ENCODE assay signal across 34 cellular contexts in genomic region chrX:150454083-150454482, GRCh38.
"Had no signal": no experiment of that assay in that cellular context is flagged by ENCODE, and none has a peak within 500 bp of the region (broad histone marks: within the 10 kb centered on the region; RNA-seq: fewer than 3 reads in every experiment).

No MANE protein-coding gene starts in this region.

- H3K27ac Mint-ChIP-seq: activated CD4-positive, alpha-beta T cell treated with anti-CD3 and anti-CD28 coated beads for 36 hours; activated CD8-positive, alpha-beta T cell treated with anti-CD3 and anti-CD28 coated beads, Interleukin-2, amount 10 ng/mL, durations not matched to agents 7 days and 5 days; activated naive CD8-positive, alpha-beta T cell treated with anti-CD3 and anti-CD28 coated beads for 36 hours; T-cell; WTC11 had no signal

- H3K4me1 ChIP-seq: ascending aorta, body of pancreas, breast epithelium, Peyer's patch had no signal

- H3K27me3 Mint-ChIP-seq: activated CD4-positive, alpha-beta T cell treated with anti-CD3 and anti-CD28 coated beads for 36 hours; activated CD4-positive, alpha-beta T cell treated with anti-CD3 and anti-CD28 coated beads, Interleukin-2, amount 10 ng/mL, durations not matched to agents 7 days and 5 days; activated naive CD8-positive, alpha-beta T cell treated with anti-CD3 and anti-CD28 coated beads for 36 hours had no signal

- H3K36me3 Mint-ChIP-seq: T-cell, WTC11 had no signal

- H3K9me3 Mint-ChIP-seq: activated CD4-positive, alpha-beta T cell treated with anti-CD3 and anti-CD28 coated beads, Interleukin-2, amount 10 ng/mL, durations not matched to agents 7 days and 5 days; activated naive CD8-positive, alpha-beta T cell treated with anti-CD3 and anti-CD28 coated beads for 36 hours; activated T-cell treated with anti-CD3 and anti-CD28 coated beads, Interleukin-2, amount 50 U/mL, for 4 hours; T-cell; WTC11 had no signal

- H3K9me3 ChIP-seq: ascending aorta, body of pancreas, breast epithelium, Peyer's patch had no signal

- H3K4me3 ChIP-seq: ascending aorta, body of pancreas, breast epithelium, Peyer's patch had no signal

- H3K4me3 Mint-ChIP-seq: activated CD4-positive, alpha-beta T cell treated with anti-CD3 and anti-CD28 coated beads for 36 hours; activated CD4-positive, alpha-beta T cell treated with anti-CD3 and anti-CD28 coated beads, Interleukin-2, amount 10 ng/mL, durations not matched to agents 7 days and 5 days; activated CD8-positive, alpha-beta T cell treated with anti-CD3 and anti-CD28 coated beads, Interleukin-2, amount 10 ng/mL, durations not matched to agents 7 days and 5 days; activated naive CD8-positive, alpha-beta T cell treated with anti-CD3 and anti-CD28 coated beads for 36 hours; activated T-cell treated with anti-CD3 and anti-CD28 coated beads, Interleukin-2, amount 50 U/mL, for 4 hours; T-cell; WTC11 had no signal

- DNase-seq: activated CD4-positive, alpha-beta T cell treated with anti-CD3 and anti-CD28 coated beads for 36 hours; activated CD4-positive, alpha-beta T cell treated with anti-CD3 and anti-CD28 coated beads, Interleukin-2, amount 10 ng/mL, durations not matched to agents 7 days and 5 days; activated CD4-positive, alpha-beta T cell treated with anti-CD3 and anti-CD28 coated beads, Interleukin-2, amount 50 U/mL, for 48 hours; activated CD8-positive, alpha-beta T cell treated with anti-CD3 and anti-CD28 coated beads, Interleukin-2, amount 10 ng/mL, durations not matched to agents 7 days and 5 days; activated effector memory CD4-positive, alpha-beta T cell treated with anti-CD3 and anti-CD28 coated beads, Interleukin-2, amount 50 U/mL, for 16 hours; activated naive CD4-positive, alpha-beta T cell; activated naive CD4-positive, alpha-beta T cell treated with anti-CD3 and anti-CD28 coated beads, Interleukin-2, amount 50 U/mL, for 16 hours; activated naive CD8-positive, alpha-beta T cell treated with anti-CD3 and anti-CD28 coated beads for 36 hours; activated T-cell treated with anti-CD3 and anti-CD28 coated beads, Interleukin-2, amount 50 U/mL, for 4 hours; amygdala; body of pancreas; caudate nucleus; KG1; MM.1S; MV-4-11; NCI-H1092; NCI-H1436 treated with DMSO at 0.1 percent for 48 hours; NCI-H1694 treated with DMSO at 0.1 percent for 48 hours; NCI-H2029; NCI-H345; NCI-H510A; NCI-H526; NCI-H748 treated with DMSO at 0.1 percent for 48 hours; NK-92 treated with Interleukin-12 subunit alpha and Interleukin-12 subunit beta, amount 100 ng/mL, for 24 hours; PC-3; Peyer's patch; RPMI8226; SIG-M5; T-cell had no signal

- H3K27ac ChIP-seq: ascending aorta, body of pancreas, breast epithelium, Peyer's patch had no signal

- H3K36me3 ChIP-seq: ascending aorta, breast epithelium, Peyer's patch had no signal

- H3K27me3 ChIP-seq: ascending aorta, body of pancreas, Peyer's patch had no signal

- ATAC-seq: activated CD4-positive, alpha-beta T cell treated with anti-CD3 and anti-CD28 coated beads for 36 hours; activated CD4-positive, CD25-positive, alpha-beta regulatory T cell treated with anti-CD3 and anti-CD28 coated beads, Interleukin-2, amount 50 U/mL, for 24 hours; activated CD8-positive, alpha-beta T cell treated with anti-CD3 and anti-CD28 coated beads, Interleukin-2, amount 10 ng/mL, durations not matched to agents 7 days and 5 days; activated T-cell treated with anti-CD3 and anti-CD28 coated beads, Interleukin-2, amount 50 U/mL, for 4 hours; body of pancreas; PC-3; SK-N-SH treated with all-trans-retinoic acid at 6 μM for 48 hours; T-cell; WTC11 had no signal
